Comparison of ENCODE assay signal across 17 cellular contexts in genomic region chr12:117579939-117580717, GRCh38.
"Had no signal": no experiment of that assay in that cellular context is flagged by ENCODE, and none has a peak within 500 bp of the region (broad histone marks: within the 10 kb centered on the region; RNA-seq: fewer than 3 reads in every experiment).

No MANE protein-coding gene starts in this region.

- H3K27me3 ChIP-seq: breast epithelium had no signal

- H3K9me3 ChIP-seq: breast epithelium, esophagus squamous epithelium, lower lobe of right lung, tibial artery had no signal

- ATAC-seq: activated T-cell treated with anti-CD3 and anti-CD28 coated beads, Interleukin-2, amount 50 U/mL, for 4 hours; effector memory CD8-positive, alpha-beta T cell; stimulated activated memory B cell treated with anti-CD40 and anti-IgM and Interleukin-4, amounts not matched to agents 10 μg/mL and 1 μg/mL and 100 μg/mL, for 72 hours; T-helper 17 cell had no signal

- H3K36me3 ChIP-seq: breast epithelium, esophagus squamous epithelium, lower lobe of right lung, tibial artery had no signal

- DNase-seq: activated CD4-positive, alpha-beta T cell treated with anti-CD3 and anti-CD28 coated beads, Interleukin-2, amount 50 U/mL, for 1 hour; activated CD4-positive, CD25-positive, alpha-beta regulatory T cell treated with anti-CD3 and anti-CD28 coated beads, Interleukin-2, amount 50 U/mL, for 72 hours; activated CD8-positive, alpha-beta memory T cell treated with anti-CD3 and anti-CD28 coated beads, Interleukin-2, amount 50 U/mL, for 4 hours; activated effector memory CD4-positive, alpha-beta T cell treated with Interleukin-2 at 50 U/mL for 16 hours; activated naive CD4-positive, alpha-beta T cell treated with anti-CD3 and anti-CD28 coated beads, Interleukin-2, amount 50 U/mL, for 16 hours; activated T-cell treated with anti-CD3 and anti-CD28 coated beads, Interleukin-2, amount 50 U/mL, for 4 hours; effector memory CD8-positive, alpha-beta T cell; esophagus squamous epithelium; hippocampal formation; lower lobe of right lung; stimulated activated CD4-positive, alpha-beta T cell treated with anti-CD3 and anti-CD28 coated beads, Interleukin-4, amount 100 ng/mL, for 24 hours; T-helper 17 cell had no signal

- H3K4me1 ChIP-seq: breast epithelium, lower lobe of right lung, tibial artery had no signal

- H3K27ac ChIP-seq: breast epithelium, lower lobe of right lung, skin epidermis, tibial artery, VCaP had no signal

- H3K4me3 ChIP-seq: breast epithelium, esophagus squamous epithelium, lower lobe of right lung, skin epidermis, tibial artery had no signal
